8 cellular contexts compared by ENCODE assay signal in the genomic region with DNA sequence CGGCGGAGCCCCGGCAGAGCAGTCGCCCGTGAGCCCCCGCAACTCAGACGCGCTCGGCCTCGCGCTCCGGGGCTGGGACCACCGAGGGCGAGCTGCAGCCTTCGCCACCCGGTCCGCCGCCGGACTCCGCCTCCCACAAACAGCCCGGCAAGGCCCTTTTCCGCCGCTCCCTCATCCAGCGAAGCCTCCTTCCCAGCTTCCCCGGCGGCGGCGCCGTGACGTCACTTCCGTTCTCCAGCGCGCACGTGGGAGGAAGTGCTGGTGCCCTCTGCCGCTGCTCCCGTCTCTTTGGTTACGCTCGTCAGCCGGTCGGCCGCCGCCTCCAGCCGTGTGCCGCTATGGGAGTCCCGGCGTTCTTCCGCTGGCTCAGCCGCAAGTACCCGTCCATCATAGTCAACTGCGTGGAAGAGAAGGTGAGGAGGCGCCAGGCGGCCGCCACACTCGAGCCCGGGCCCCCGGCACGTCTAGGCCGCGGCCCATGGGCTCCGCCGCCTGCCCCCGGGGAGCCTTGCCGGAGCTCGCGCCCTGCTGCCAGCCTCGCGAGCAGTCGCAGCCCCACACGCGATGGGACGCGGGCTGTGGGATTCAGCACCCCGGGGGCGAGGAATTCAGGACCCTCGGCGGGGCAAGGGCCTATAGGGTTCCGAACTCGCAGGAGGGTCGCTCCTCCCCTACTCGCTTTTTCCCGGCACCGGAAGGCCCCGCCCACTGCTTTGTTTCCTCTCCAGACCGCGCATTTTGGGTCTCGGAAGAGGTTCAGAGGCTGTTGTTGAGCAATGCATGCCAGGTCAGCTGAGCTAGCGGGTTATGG. TPM values are rescaled to one million over a fixed set of nuclear protein-coding genes. Genes with fewer than 3 reads are reported as not detected.
DNase-seq lines count a peak whose midpoint lies in the region; ATAC-seq and TF ChIP-seq lines count a peak whose summit lies in the region.

Gene XRN2, plus strand, starts transcription at position 271 of the 811 bp plus-strand sequence. Its CDS starts 68 bp downstream, at position 339.

- H3K9me3 Mint-ChIP-seq in activated T-helper 17 cell treated with anti-CD3 and anti-CD28 coated beads, Interleukin-2, amount 50 U/mL, for 72 hours = no peaks in the 10 kb centered on the region
- H3K9me3 Mint-ChIP-seq in natural killer cell = no peaks in the 10 kb centered on the region

- peak; percentile 94 for DNase-seq in EH (ENCODE audit: low read depth)
- DNase-seq in GOT3 (lab: John Stamatoyannopoulos, UW) = peak; percentile 94
- DNase-seq in RPMI8226 = peak; percentile 97
- DNase-seq in fibroblast of mammary gland (ENCODE audit: low read depth) = peak; percentile 92
- peak; percentile 94 for DNase-seq in natural killer cell
- DNase-seq in stimulated activated naive CD4-positive, alpha-beta T cell treated with Interleukin-2 at 50 U/mL for 16 hours (lab: John Stamatoyannopoulos, UW) = peak; percentile 94

- intact Hi-C loops in natural killer cell (cut with micrococcal nuclease) = loop anchor here (5.0 to 10.0 kb wide), 2 partner anchors 198 to 591 kb away; partner anchors contain the start of genes LINC00237 and RALGAPA2

- H3K27ac Mint-ChIP-seq in activated T-helper 17 cell treated with anti-CD3 and anti-CD28 coated beads, Interleukin-2, amount 50 U/mL, for 72 hours = peak within 1 kb of the TSS; percentile 92
- peak within 1 kb of the TSS; percentile 95 to 98 for H3K27ac Mint-ChIP-seq in natural killer cell

- ATAC-seq in activated T-helper 17 cell treated with anti-CD3 and anti-CD28 coated beads, Interleukin-2, amount 50 U/mL, for 72 hours (replicated peaks) = peak; percentile 92
- ATAC-seq in natural killer cell = peak; percentile 83 to 92 (median 91)

- TF ChIP-seq CTCF in LNCAP (IDR thresholded peaks at IDR 0.05) (0 out of 2 replicates have a peak, but pooled peaks have one; percentile 9), fibroblast of mammary gland (conservative IDR thresholded peaks at IDR 0.05; ENCODE audit: control insufficient read depth, insufficient read depth, low read depth, low read length) (no peak), natural killer cell (IDR thresholded peaks at IDR 0.05) (no peak)

- H3K4me3 ChIP-seq in fibroblast of mammary gland (ENCODE audit: control insufficient read depth, low read depth, low read length) = peak within 1 kb of the TSS; percentile 92

- peaks cover 43% of the 10 kb centered on the region for H3K36me3 Mint-ChIP-seq in activated T-helper 17 cell treated with anti-CD3 and anti-CD28 coated beads, Interleukin-2, amount 50 U/mL, for 72 hours (ENCODE audit: low read depth)
- no peaks in the 10 kb centered on the region for H3K36me3 Mint-ChIP-seq in natural killer cell

- H3K4me1 Mint-ChIP-seq in activated T-helper 17 cell treated with anti-CD3 and anti-CD28 coated beads, Interleukin-2, amount 50 U/mL, for 72 hours = peaks cover 18% of the 10 kb centered on the region
- H3K4me1 Mint-ChIP-seq in natural killer cell = peaks cover 26 to 30% of the 10 kb centered on the region in 2 donors

- H3K27me3 Mint-ChIP-seq in activated T-helper 17 cell treated with anti-CD3 and anti-CD28 coated beads, Interleukin-2, amount 50 U/mL, for 72 hours = no peaks in the 10 kb centered on the region
- H3K27me3 Mint-ChIP-seq in natural killer cell (ENCODE audit: low read depth in 2 of 2) = peaks cover 0 to 6% of the 10 kb centered on the region in 2 donors

- peak within 1 kb of the TSS; percentile 97 for H3K4me3 Mint-ChIP-seq in activated T-helper 17 cell treated with anti-CD3 and anti-CD28 coated beads, Interleukin-2, amount 50 U/mL, for 72 hours
- peak within 1 kb of the TSS; percentile 99 for H3K4me3 Mint-ChIP-seq in natural killer cell

RNA-seq across cellular contexts. Expression of gene XRN2, which starts in this region (rescaled TPM):
- total RNA-seq in activated T-helper 17 cell treated with anti-CD3 and anti-CD28 coated beads, Interleukin-2, amount 50 U/mL, for 72 hours = 10 to 100 TPM; 42.9 to 82.3 TPM
- 10 to 100 TPM; 52.9 to 61.8 (median 57.4) TPM for total RNA-seq in natural killer cell

Comparison
In these comparisons a context has a peak if more than half of its experiments do, and no peak if none do; other contexts are left out.
1. Peak in every context shown above with its lines: DNase-seq, ATAC-seq and H3K4me3 ChIP-seq.